In genomic region chr5:131169810-131170539, GRCh38 we compare ENCODE assay signal across 8 cellular contexts. TPM values are rescaled to one million over a fixed set of nuclear protein-coding genes. Genes with fewer than 3 reads are reported as not detected.
DNase-seq lines count a peak whose midpoint lies in the region; ATAC-seq, FAIRE-seq and TF ChIP-seq lines count a peak whose summit lies in the region.

No MANE protein-coding gene starts in this region.

- no peaks in the 10 kb centered on the region for H3K27me3 Mint-ChIP-seq in activated T-cell treated with anti-CD3 and anti-CD28 coated beads, Interleukin-2, amount 50 U/mL, for 4 hours (ENCODE audit: low read depth)

- no peak for TF ChIP-seq RAD21 in liver (IDR thresholded peaks at IDR 0.05)

- no peaks in the 10 kb centered on the region for H3K9me3 Mint-ChIP-seq in activated T-cell treated with anti-CD3 and anti-CD28 coated beads, Interleukin-2, amount 50 U/mL, for 4 hours

- H3K27me3 ChIP-seq in adrenal gland (no peaks in the 10 kb centered on the region), liver (ENCODE audit: control insufficient read depth in 4 of 4, insufficient read depth in 4 of 4, low read length in 3 of 4) (no peaks in the 10 kb centered on the region), tibial artery (no peaks in the 10 kb centered on the region)

- peak overlapping the region; percentile 95 for H3K4me3 Mint-ChIP-seq in activated T-cell treated with anti-CD3 and anti-CD28 coated beads, Interleukin-2, amount 50 U/mL, for 4 hours

- TF ChIP-seq CTCF in adrenal gland (IDR thresholded peaks at IDR 0.05) (no peak), liver (IDR thresholded peaks at IDR 0.05; ENCODE audit: low read depth, low read length, missing input control) (no peak), tibial artery (IDR thresholded peaks at IDR 0.05) (no peak)

- H3K36me3 Mint-ChIP-seq in activated T-cell treated with anti-CD3 and anti-CD28 coated beads, Interleukin-2, amount 50 U/mL, for 4 hours (ENCODE audit: insufficient read depth), result peaks cover 3% of the 10 kb centered on the region

- no peak for DNase-seq in activated T-cell treated with anti-CD3 and anti-CD28 coated beads, Interleukin-2, amount 50 U/mL, for 4 hours
- DNase-seq in activated T-cell treated with anti-CD3 and anti-CD28 coated beads for 4 hours (no peak), adrenal gland (no peak), tibial artery (no peak), GDM1 (lab: John Stamatoyannopoulos, UW) (no peak), frontal cortex (ENCODE audit: low spot score in 2 of 2) (no peak)

- 33 to 35% (median 33%) methylated on average over 16 of the region's 16 CpGs for WGBS in adrenal gland, 4 donors
- 34% methylated on average over 16 of the region's 16 CpGs for WGBS in liver

- H3K36me3 ChIP-seq in adrenal gland (replicated peaks in 1 of 2) (no peaks in the 10 kb centered on the region), liver (ENCODE audit: control insufficient read depth in 4 of 4, insufficient read depth in 3 of 4, low read depth in 1 of 4, low read length in 3 of 4) (no peaks in the 10 kb centered on the region), tibial artery (no peaks in the 10 kb centered on the region)

- ATAC-seq in activated T-cell treated with anti-CD3 and anti-CD28 coated beads, Interleukin-2, amount 50 U/mL, for 4 hours, result no peak
- ATAC-seq in GM21360 (IDR thresholded peaks at IDR 0.05; ENCODE audit: unreplicated experiment), result no peak

- H3K27ac ChIP-seq in adrenal gland (peak overlapping the region in 4 of 5 donors; percentile 34 to 90 (median 54)), liver (ENCODE audit: low read depth in 1 of 2, low read length in 2 of 2) (peak overlapping the region; percentile 53 to 60), tibial artery (peak overlapping the region; percentile 60 to 75)

- peaks cover 52% of the 10 kb centered on the region for H3K4me1 Mint-ChIP-seq in activated T-cell treated with anti-CD3 and anti-CD28 coated beads, Interleukin-2, amount 50 U/mL, for 4 hours (ENCODE audit: low read depth)

- intact Hi-C loops in adrenal gland (cut with DNase I), result loop anchor here (10.0 kb wide), 3 partner anchors 85 to 835 kb away; no protein-coding TSS in a partner anchor
- intact Hi-C loops in tibial artery (cut with DNase I; ENCODE audit: low total_unique reads), result loop anchor here (5.0 to 10.0 kb wide), 3 partner anchors 92 to 1265 kb away; partner anchors contain the start of genes CDC42SE2 and CHSY3

- no peak for FAIRE-seq in frontal cortex (lab: Jason Lieb, UNC)

- no peak for TF ChIP-seq POLR2A in adrenal gland (IDR thresholded peaks at IDR 0.05)

- H3K4me1 ChIP-seq in adrenal gland (replicated peaks in 1 of 2) (peaks cover 7 to 21% of the 10 kb centered on the region in 2 donors), liver (ENCODE audit: control insufficient read depth in 4 of 4, insufficient read depth in 4 of 4, low read length in 3 of 4) (peaks cover 4 to 19% (median 17%) of the 10 kb centered on the region in 4 donors), tibial artery (peaks cover 0 to 17% (median 8%) of the 10 kb centered on the region in 4 donors)

- no peaks in the 10 kb centered on the region for H3K9me3 ChIP-seq in adrenal gland (replicated peaks in 1 of 3)
- H3K9me3 ChIP-seq in liver (ENCODE audit: control insufficient read depth in 4 of 4, low read length in 3 of 4), result no peaks in the 10 kb centered on the region
- no peaks in the 10 kb centered on the region for H3K9me3 ChIP-seq in tibial artery

- peak overlapping the region in 3 of 4 donors; percentile 56 to 79 (median 60) for H3K4me3 ChIP-seq in adrenal gland
- peak overlapping the region; percentile 49 to 75 (median 69) for H3K4me3 ChIP-seq in liver (ENCODE audit: low read depth in 1 of 3, low read length in 3 of 3)
- peak overlapping the region; percentile 56 to 65 for H3K4me3 ChIP-seq in tibial artery

- H3K9ac ChIP-seq in liver (ENCODE audit: low read depth in 1 of 2, low read length in 2 of 2), result peak overlapping the region; percentile 58 to 86

TF ChIP-seq in liver, 16 proteins besides CTCF, POLR2A, EP300 and RAD21:
- no peak for TF ChIP-seq ZBTB33 (IDR thresholded peaks at IDR 0.05)
- no peak for TF ChIP-seq TAF1 (conservative IDR thresholded peaks at IDR 0.05)
- no peak for TF ChIP-seq MAX (IDR thresholded peaks at IDR 0.05)
- TF ChIP-seq NR2F2 (IDR thresholded peaks at IDR 0.05), result no peak
- no peak for TF ChIP-seq YY1 (IDR thresholded peaks at IDR 0.05)
- TF ChIP-seq JUND (IDR thresholded peaks at IDR 0.05), result no peak
- no peak for TF ChIP-seq HNF4A (conservative IDR thresholded peaks at IDR 0.05)
- no peak for TF ChIP-seq RXRA (IDR thresholded peaks at IDR 0.05)
- TF ChIP-seq FOXA1 (IDR thresholded peaks at IDR 0.05), result no peak
- peak; percentile 8 for TF ChIP-seq ATF3 (IDR thresholded peaks at IDR 0.05)
- TF ChIP-seq SP1 (IDR thresholded peaks at IDR 0.05), result no peak
- TF ChIP-seq EGR1 (IDR thresholded peaks at IDR 0.05; ENCODE audit: low read depth in 2 of 2), result no peak
- no peak for TF ChIP-seq REST (IDR thresholded peaks at IDR 0.05)
- no peak for TF ChIP-seq HNF4G (IDR thresholded peaks at IDR 0.05)
- TF ChIP-seq GABPA (IDR thresholded peaks at IDR 0.05 in 1 of 2, conservative IDR thresholded peaks at IDR 0.05 in 1 of 2), result peak in 1 of 2 donors; percentile 13
- no peak for TF ChIP-seq FOXA2 (IDR thresholded peaks at IDR 0.05)

RNA-seq across cellular contexts. Expression of gene LYRM7, which starts 0.8 kb away (rescaled TPM):
- 10 to 100 TPM; 15.1 to 20.0 (median 18.9) TPM for total RNA-seq in activated T-cell treated with anti-CD3 and anti-CD28 coated beads, Interleukin-2, amount 50 U/mL, for 4 hours
- total RNA-seq in adrenal gland, result 10 to 100 TPM in 5 of 8 donors, 1 to 10 TPM in 3; 3.0 to 14.5 (median 10.6) TPM
- polyA plus RNA-seq in adrenal gland, result 10 to 100 TPM in 1 of 3 donors, 1 to 10 TPM in 2; 2.0 to 14.5 (median 3.1) TPM
- total RNA-seq in liver, result 1 to 10 TPM; 5.9 to 7.5 TPM
- 1 to 10 TPM; 2.3 to 5.7 TPM for polyA plus RNA-seq in liver
- 30.2 TPM for total RNA-seq in frontal cortex

RNA-seq across cellular contexts. Expression of gene HINT1, which starts 4.9 kb away (rescaled TPM):
- total RNA-seq in activated T-cell treated with anti-CD3 and anti-CD28 coated beads, Interleukin-2, amount 50 U/mL, for 4 hours, result 100 to 1,000 TPM; 291 to 326 (median 308) TPM
- total RNA-seq in adrenal gland (100 to 1,000 TPM in 7 of 8 donors, 10 to 100 TPM in 1; 94.2 to 253 (median 184) TPM), liver (100 to 1,000 TPM; 112 to 265 TPM), frontal cortex (202 TPM)
- polyA plus RNA-seq in adrenal gland (100 to 1,000 TPM; 109 to 227 (median 138) TPM), liver (100 to 1,000 TPM; 364 to 902 TPM)
